Comparison of ENCODE assay signal across 22 cellular contexts in the genomic region with DNA sequence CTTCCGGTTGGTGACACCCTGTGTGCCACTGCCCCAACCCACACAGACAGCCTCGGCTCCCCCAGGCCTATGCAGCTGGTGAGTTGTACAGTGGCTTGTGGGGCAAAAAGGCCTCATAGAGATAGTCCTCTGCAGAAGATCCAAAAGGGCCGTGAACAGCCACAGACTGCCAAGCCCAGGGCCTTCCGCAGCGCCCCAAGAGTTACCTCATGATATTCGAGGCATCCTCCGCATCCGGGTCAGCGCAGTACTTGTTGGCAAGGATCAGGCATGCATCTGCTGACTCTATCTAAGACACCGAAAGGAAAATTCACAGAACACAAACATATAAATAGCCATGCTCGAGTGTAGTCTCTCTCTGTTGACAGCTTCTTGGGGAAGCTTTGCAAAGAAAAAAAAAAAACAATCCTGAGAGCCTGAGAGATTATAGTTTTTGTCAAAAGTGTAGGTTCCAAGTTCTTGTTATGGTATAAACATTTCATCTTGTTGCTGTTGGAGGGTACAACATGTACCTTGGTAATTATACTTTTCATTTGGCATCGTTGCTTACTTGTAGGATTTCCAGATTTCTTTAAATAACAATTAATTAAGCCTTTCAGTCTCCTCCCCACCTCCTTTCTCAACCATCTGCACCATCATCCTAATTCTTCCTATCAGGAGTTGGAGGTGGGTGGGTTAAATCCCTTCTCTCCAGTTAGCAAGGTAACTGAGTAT.
DNase-seq lines count a peak whose midpoint lies in the region; ATAC-seq and TF ChIP-seq lines count a peak whose summit lies in the region.
"Had no signal": no experiment of that assay in that cellular context is flagged by ENCODE, and none has a peak within 500 bp of the region (broad histone marks: within the 10 kb centered on the region; RNA-seq: fewer than 3 reads in every experiment).

No MANE protein-coding gene starts in this region.

- H3K36me3 ChIP-seq in ascending aorta: peaks cover 0 to 20% of the 10 kb centered on the region in 2 donors
- H3K36me3 ChIP-seq in thoracic aorta: peaks cover 1% of the 10 kb centered on the region

- TF ChIP-seq CTCF in ascending aorta (IDR thresholded peaks at IDR 0.05) (no peak), fibroblast of pulmonary artery (IDR thresholded peaks at IDR 0.05; ENCODE audit: low read length, missing control alignments) (no peak), nephron (IDR thresholded peaks at IDR 0.05; ENCODE audit: unreplicated experiment in 3 of 3) (no peak), thoracic aorta (IDR thresholded peaks at IDR 0.05) (no peak)

- peaks cover 37% of the 10 kb centered on the region for H3K4me1 Mint-ChIP-seq in nephron

- peaks cover 5 to 24% of the 10 kb centered on the region in 2 donors for H3K4me1 ChIP-seq in ascending aorta
- peaks cover 14 to 51% of the 10 kb centered on the region in 2 donors for H3K4me1 ChIP-seq in thoracic aorta (ENCODE audit: control insufficient read depth in 1 of 2, low read depth in 2 of 2)

- H3K9me3 ChIP-seq in ascending aorta (no peaks in the 10 kb centered on the region), thoracic aorta (no peaks in the 10 kb centered on the region)
- H3K9me3 ChIP-seq: Caco-2 had no signal

- H3K27me3 ChIP-seq in ascending aorta (no peaks in the 10 kb centered on the region), thoracic aorta (replicated peaks; ENCODE audit: insufficient read depth) (no peaks in the 10 kb centered on the region)

- H3K4me3 Mint-ChIP-seq in nephron: no peak overlapping the region
- H3K4me3 Mint-ChIP-seq: activated T-cell treated with anti-CD3 and anti-CD28 coated beads, Interleukin-2, amount 50 U/mL, for 24 hours; brain; stimulated activated naive CD8-positive, alpha-beta T cell treated with anti-CD3 and anti-CD28 coated beads, Interleukin-15, Interleukin-2, amounts not matched to agents 100 ng/mL and 50 ng/mL, for 24 hours had no signal

- peaks cover 5% of the 10 kb centered on the region for H3K27me3 Mint-ChIP-seq in nephron (ENCODE audit: low read depth)
- H3K27me3 Mint-ChIP-seq: activated T-cell treated with anti-CD3 and anti-CD28 coated beads, Interleukin-2, amount 50 U/mL, for 24 hours had no signal

- ATAC-seq in thoracic aorta (ENCODE audit: insufficient number of reproducible peaks, low FRiP score, low read depth) (no peak), HG03097 (IDR thresholded peaks at IDR 0.05; ENCODE audit: low FRiP score, unreplicated experiment) (no peak)
- ATAC-seq: activated CD4-positive, CD25-positive, alpha-beta regulatory T cell treated with anti-CD3 and anti-CD28 coated beads, Interleukin-2, amount 50 U/mL, for 24 hours had no signal

- intact Hi-C loops in ascending aorta (cut with DNase I): no loop called here

- DNase-seq in ascending aorta (ENCODE audit: low spot score in 2 of 2): no peak
- peak; percentile 18 for DNase-seq in fibroblast of pulmonary artery (ENCODE audit: low read depth)
- no peak for DNase-seq in thoracic aorta (ENCODE audit: low spot score)
- DNase-seq in stimulated activated CD4-positive, alpha-beta T cell treated with anti-CD3 and anti-CD28 coated beads, Interleukin-4, amount 100 ng/mL, for 24 hours: no peak
- DNase-seq in stimulated activated CD8-positive, alpha-beta memory T cell treated with anti-CD3 and anti-CD28 coated beads, Interleukin-4, amount 100 ng/mL, for 48 hours: no peak
- DNase-seq: activated CD8-positive, alpha-beta memory T cell treated with anti-CD3 and anti-CD28 coated beads for 24 hours; activated T-cell treated with anti-CD3 and anti-CD28 coated beads, Interleukin-2, amount 50 U/mL, for 24 hours; C1 segment of cervical spinal cord; Caco-2; DND-41; effector CD4-positive, alpha-beta T cell; KG1; mammary epithelial cell; MM.1S; NCI-H1436 treated with DMSO at 0.1 percent for 48 hours; retina; stimulated activated CD4-positive, alpha-beta T cell treated with anti-CD3 and anti-CD28 coated beads, Interleukin-4, amount 100 ng/mL, for 4 hours had no signal

- H3K27ac ChIP-seq in ascending aorta: peak overlapping the region; percentile 10 to 45
- H3K27ac ChIP-seq in thoracic aorta: peak overlapping the region; percentile 55 to 75

- peaks cover 3% of the 10 kb centered on the region for H3K36me3 Mint-ChIP-seq in nephron (ENCODE audit: low read depth)
- H3K36me3 Mint-ChIP-seq: brain had no signal

- H3K4me3 ChIP-seq in ascending aorta (no peak overlapping the region), fibroblast of pulmonary artery (replicated peaks; ENCODE audit: low read depth, low read length) (no peak overlapping the region), thoracic aorta (no peak overlapping the region)

- peak overlapping the region in 2 of 3 experiments; percentile 58 to 64 for H3K27ac Mint-ChIP-seq in nephron
- H3K27ac Mint-ChIP-seq: activated T-cell treated with anti-CD3 and anti-CD28 coated beads, Interleukin-2, amount 50 U/mL, for 24 hours; brain; stimulated activated naive CD8-positive, alpha-beta T cell treated with anti-CD3 and anti-CD28 coated beads, Interleukin-15, Interleukin-2, amounts not matched to agents 100 ng/mL and 50 ng/mL, for 24 hours had no signal

- no peaks in the 10 kb centered on the region for H3K9me3 Mint-ChIP-seq in nephron
- H3K9me3 Mint-ChIP-seq: activated T-cell treated with anti-CD3 and anti-CD28 coated beads, Interleukin-2, amount 50 U/mL, for 24 hours; brain; stimulated activated naive CD8-positive, alpha-beta T cell treated with anti-CD3 and anti-CD28 coated beads, Interleukin-15, Interleukin-2, amounts not matched to agents 100 ng/mL and 50 ng/mL, for 24 hours had no signal
